Comparison of ENCODE assay signal across 9 cellular contexts in the genomic region with DNA sequence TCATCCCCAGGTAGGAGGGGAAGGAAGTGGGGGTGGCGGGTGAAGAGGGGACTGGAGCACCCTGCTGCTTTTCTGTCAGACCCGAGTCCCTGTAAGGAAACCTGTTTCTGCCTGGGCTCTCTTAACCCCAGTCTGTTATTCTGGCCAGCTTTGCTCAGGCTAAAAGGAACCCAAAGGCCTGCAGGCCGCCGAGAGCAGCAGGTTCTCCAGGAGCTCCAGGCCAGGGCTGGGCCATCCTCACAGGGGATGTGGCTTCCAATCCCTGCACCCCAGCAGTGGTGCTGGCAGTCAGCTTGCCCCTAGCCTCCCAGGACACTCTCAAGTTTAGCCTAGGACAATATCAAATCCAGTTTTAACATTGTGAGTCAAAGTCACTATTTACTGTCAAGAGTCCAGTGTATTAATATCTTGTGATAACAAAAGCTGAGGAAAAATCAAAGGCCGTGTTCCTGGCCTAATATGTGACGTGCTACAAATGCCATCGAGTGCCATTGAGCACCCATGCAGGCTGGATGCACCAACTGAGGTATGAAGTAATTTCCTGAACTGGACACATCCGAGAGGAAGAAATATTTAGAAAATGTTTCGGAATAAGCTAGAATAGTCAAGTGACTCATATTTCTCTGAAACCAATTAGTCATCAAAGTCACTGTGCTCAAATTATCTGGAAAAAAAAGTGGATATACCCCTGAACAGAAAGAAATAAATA. TPM values are rescaled to one million over a fixed set of nuclear protein-coding genes. Genes with fewer than 3 reads are reported as not detected.
A peak's percentile ranks its signal among the peaks of the same experiment; 100 is the strongest.
DNase-seq lines count a peak whose midpoint lies in the region; ATAC-seq and TF ChIP-seq lines count a peak whose summit lies in the region.
"Had no signal": no experiment of that assay in that cellular context is flagged by ENCODE, and none has a peak within 500 bp of the region (broad histone marks: within the 10 kb centered on the region; RNA-seq: fewer than 3 reads in every experiment).

No MANE protein-coding gene starts in this region.

- TF ChIP-seq CTCF in RWPE1 (conservative IDR thresholded peaks at IDR 0.05; ENCODE audit: low read depth) = no peak
- no peak for TF ChIP-seq CTCF in fibroblast of the aortic adventitia (IDR thresholded peaks at IDR 0.05; ENCODE audit: insufficient read depth, low read length)

- no peaks in the 10 kb centered on the region for H3K4me1 ChIP-seq in rectal smooth muscle tissue (ENCODE audit: control insufficient read depth, insufficient read depth, low read length)

- CTCF ChIA-PET in RWPE1 (lab: Yijun Ruan, JAX) = interaction anchor here (1.0 to 1.7 kb wide), 2 partner anchors 13 to 214 kb away, joined by 4 to 5 read pairs; no protein-coding TSS in a partner anchor

- no peaks in the 10 kb centered on the region for H3K36me3 ChIP-seq in rectal smooth muscle tissue (ENCODE audit: control insufficient read depth, insufficient read depth, low read length)

- in situ Hi-C loops in KBM-7 (cut with MboI; ENCODE audit: low pct_unique_long_range_greater_than_20kb, low sequenced_read_pairs) = loop anchor here (10.0 kb wide), 1 partner anchor 174 kb away; no protein-coding TSS in a partner anchor

- peak overlapping the region; percentile 61 for H3K27ac ChIP-seq in RWPE1
- H3K27ac ChIP-seq in rectal smooth muscle tissue (ENCODE audit: low read depth, low read length) = peak overlapping the region; percentile 21

- POLR2A ChIA-PET in RWPE1 (lab: Yijun Ruan, JAX; ENCODE audit: low non-redundant PET) = no interaction called here

- no peaks in the 10 kb centered on the region for H3K27me3 ChIP-seq in rectal smooth muscle tissue (ENCODE audit: control insufficient read depth, insufficient read depth, low read length)

- no peak overlapping the region for H3K9ac ChIP-seq in rectal smooth muscle tissue (ENCODE audit: low read length)

- peak; percentile 95 for DNase-seq in EH (ENCODE audit: low read depth)
- peak; percentile 77 for DNase-seq in RWPE1 (ENCODE audit: low spot score)
- DNase-seq in fibroblast of the aortic adventitia (ENCODE audit: low read depth) = peak; percentile 86
- no peak for DNase-seq in KBM-7

- ATAC-seq in HG03280 (IDR thresholded peaks at IDR 0.05; ENCODE audit: unreplicated experiment) = no peak
- ATAC-seq in HG02623 (IDR thresholded peaks at IDR 0.05; ENCODE audit: unreplicated experiment) = no peak
- ATAC-seq in GM21717 (IDR thresholded peaks at IDR 0.05; ENCODE audit: unreplicated experiment) = no peak
- ATAC-seq: activated naive CD4-positive, alpha-beta T cell treated with anti-CD3 and anti-CD28 coated beads, Interleukin-2, amount 50 U/mL, for 72 hours had no signal

- H3K4me3 ChIP-seq in fibroblast of the aortic adventitia (ENCODE audit: low read depth, low read length) = no peak overlapping the region
- H3K4me3 ChIP-seq in rectal smooth muscle tissue (ENCODE audit: low read length) = peak overlapping the region; percentile 8

RNA-seq across cellular contexts. Expression of a gene that starts 7.0 kb away (rescaled TPM):
- under 0.01 TPM in 2 replicates for total RNA-seq in fibroblast of the aortic adventitia (ENCODE audit: low replicate concordance)

RNA-seq across cellular contexts. Expression of a gene that starts 38.1 kb away (rescaled TPM):
- 8.6 and 28.6 TPM in 2 replicates for total RNA-seq in fibroblast of the aortic adventitia (ENCODE audit: low replicate concordance)
